22 cellular contexts compared by ENCODE assay signal in the genomic region with DNA sequence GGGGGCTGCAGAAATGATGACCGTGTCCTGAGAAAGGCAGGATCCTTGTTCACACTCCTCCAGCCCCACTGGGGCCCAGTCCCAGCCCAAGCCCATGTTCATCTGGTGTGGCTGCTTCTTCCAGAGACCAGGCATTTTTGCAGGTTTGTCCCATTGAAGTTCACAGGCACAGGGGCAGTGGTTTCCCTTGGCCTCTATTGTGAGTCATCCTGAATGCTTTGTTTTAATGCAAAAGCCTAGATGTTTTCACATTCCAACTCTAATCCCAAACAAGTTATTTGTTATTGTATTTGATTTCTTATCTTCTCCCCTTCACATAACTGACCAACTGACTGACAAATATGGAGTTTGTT.
DNase-seq lines count a peak whose midpoint lies in the region; ATAC-seq and TF ChIP-seq lines count a peak whose summit lies in the region.
"Had no signal": no experiment of that assay in that cellular context is flagged by ENCODE, and none has a peak within 500 bp of the region (broad histone marks: within the 10 kb centered on the region; RNA-seq: fewer than 3 reads in every experiment).

No MANE protein-coding gene starts in this region.

- no peak overlapping the region for H2AFZ ChIP-seq in GM23338
- no peak overlapping the region for H2AFZ ChIP-seq in OCI-LY3 (ENCODE audit: low read depth, low read length)
- H2AFZ ChIP-seq in osteoblast (ENCODE audit: low read length) = no peak overlapping the region

- POLR2A ChIA-PET in activated CD4-positive, alpha-beta T cell treated with anti-CD3 and anti-CD28 coated beads, Interleukin-2, amount 10 ng/mL, durations not matched to agents 7 days and 5 days (lab: Charles Lee) = no interaction called here

- no peak for TF ChIP-seq CTCF in GM23338 (conservative IDR thresholded peaks at IDR 0.05; ENCODE audit: low read depth in 2 of 2)
- TF ChIP-seq CTCF in OCI-LY3 (IDR thresholded peaks at IDR 0.05; ENCODE audit: low read depth, low read length) = no peak
- TF ChIP-seq CTCF in fibroblast of pulmonary artery (IDR thresholded peaks at IDR 0.05; ENCODE audit: low read length, missing control alignments) = no peak
- no peak for TF ChIP-seq CTCF in osteoblast (IDR thresholded peaks at IDR 0.05; ENCODE audit: extremely low read depth, low read depth, low read length)

- no peaks in the 10 kb centered on the region for H3F3A ChIP-seq in GM23338 (replicated peaks; ENCODE audit: low read depth)

- H3K27me3 ChIP-seq in GM23338 (ENCODE audit: insufficient read depth) = no peaks in the 10 kb centered on the region
- H3K27me3 ChIP-seq in OCI-LY3 (ENCODE audit: low read depth, low read length) = peaks cover 8% of the 10 kb centered on the region; the same call in 1 of the 2 replicates
- H3K27me3 ChIP-seq in osteoblast (ENCODE audit: insufficient read depth, low read length) = no peaks in the 10 kb centered on the region
- H3K27me3 ChIP-seq: thyroid gland had no signal

- H3K36me3 ChIP-seq in GM23338 (ENCODE audit: insufficient read depth) (0 out of 2 replicates have a peak, but pooled peaks cover 2% of the 10 kb centered on the region), OCI-LY3 (replicated peaks; ENCODE audit: low read depth, low read length) (no peaks in the 10 kb centered on the region), osteoblast (ENCODE audit: insufficient read depth, low read length) (no peaks in the 10 kb centered on the region)
- H3K36me3 ChIP-seq: thyroid gland had no signal

- peaks cover 6% of the 10 kb centered on the region for H3K9me2 ChIP-seq in GM23338 (ENCODE audit: insufficient read depth)

- H3K36me3 Mint-ChIP-seq in GM23338 (ENCODE audit: low read depth) = peaks cover 11% of the 10 kb centered on the region; the same call in 2 of the 3 replicates
- peaks cover 6% of the 10 kb centered on the region for H3K36me3 Mint-ChIP-seq in activated CD4-positive, alpha-beta T cell treated with anti-CD3 and anti-CD28 coated beads, Interleukin-2, amount 10 ng/mL, durations not matched to agents 7 days and 5 days (ENCODE audit: low read depth)

- H3K4me1 Mint-ChIP-seq in GM23338 = peaks cover 48% of the 10 kb centered on the region
- peaks cover 10% of the 10 kb centered on the region for H3K4me1 Mint-ChIP-seq in activated CD4-positive, alpha-beta T cell treated with anti-CD3 and anti-CD28 coated beads, Interleukin-2, amount 10 ng/mL, durations not matched to agents 7 days and 5 days
- H3K4me1 Mint-ChIP-seq: activated B cell treated with CpG ODN at 0.5 μM for 24 hours had no signal

- DNase-seq in GM23338 (ENCODE audit: low spot score) = peak; percentile 46
- DNase-seq in fibroblast of pulmonary artery (ENCODE audit: low read depth) = peak; percentile 32
- peak; percentile 39 for DNase-seq in osteoblast (ENCODE audit: insufficient read length, low spot score, missing footprints)
- DNase-seq in activated CD4-positive, alpha-beta T cell treated with anti-CD3 and anti-CD28 coated beads, Interleukin-2, amount 10 ng/mL, durations not matched to agents 7 days and 5 days = no peak
- DNase-seq: activated B cell treated with CpG ODN at 0.5 μM for 24 hours; activated CD4-positive, alpha-beta T cell treated with anti-CD3 and anti-CD28 coated beads, Interleukin-2, amount 50 U/mL, for 4 hours; activated naive CD8-positive, alpha-beta T cell treated with anti-CD3 and anti-CD28 coated beads, Interleukin-2, amount 10 ng/mL, durations not matched to agents 7 days and 5 days; cerebellar nuclear complex; erythroblast; Karpas-422; NCI-H1694 treated with DMSO at 0.1 percent for 48 hours; NCI-H774; OCI-M1; stimulated activated naive CD8-positive, alpha-beta T cell treated with anti-CD3 and anti-CD28 coated beads, Interleukin-15, amount 100 ng/mL, for 72 hours; T-helper 9 cell; thyroid gland had no signal

- peak; percentile 76 for ATAC-seq in GM23338
- no peak for ATAC-seq in HG02884 (IDR thresholded peaks at IDR 0.05; ENCODE audit: unreplicated experiment)
- no peak for ATAC-seq in HG03520 (IDR thresholded peaks at IDR 0.05; ENCODE audit: unreplicated experiment)
- ATAC-seq: Right ventricle myocardium inferior; stimulated activated naive CD8-positive, alpha-beta T cell treated with anti-CD3 and anti-CD28 coated beads, Interleukin-15, amount 100 ng/mL, for 72 hours had no signal

- H3K27ac Mint-ChIP-seq in GM23338 = peak overlapping the region; percentile 57; the same call in 1 of the 2 replicates
- H3K27ac Mint-ChIP-seq in activated CD4-positive, alpha-beta T cell treated with anti-CD3 and anti-CD28 coated beads, Interleukin-2, amount 10 ng/mL, durations not matched to agents 7 days and 5 days = no peak overlapping the region
- H3K27ac Mint-ChIP-seq: activated B cell treated with CpG ODN at 0.5 μM for 24 hours; activated naive CD8-positive, alpha-beta T cell treated with anti-CD3 and anti-CD28 coated beads, Interleukin-2, amount 10 ng/mL, durations not matched to agents 7 days and 5 days; activated T-helper 2 cell treated with anti-CD3 and anti-CD28 coated beads, Interferon-gamma antibody, Interleukin-2, Interleukin-4, amounts not matched to agents 10 μg/mL and 5 μg/mL and 100 μg/mL, durations not matched to agents 14 hours and 24 hours and 36 hours; stimulated activated naive CD8-positive, alpha-beta T cell treated with anti-CD3 and anti-CD28 coated beads, Interleukin-15, amount 100 ng/mL, for 72 hours had no signal

- CTCF ChIA-PET in activated CD4-positive, alpha-beta T cell treated with anti-CD3 and anti-CD28 coated beads, Interleukin-2, amount 10 ng/mL, durations not matched to agents 7 days and 5 days (lab: Charles Lee) = interaction anchor here (1.0 kb wide), 1 partner anchor 38 kb away, joined by 3 read pairs; no protein-coding TSS in a partner anchor

- peaks cover 35% of the 10 kb centered on the region for H3K4me1 ChIP-seq in GM23338 (ENCODE audit: insufficient read depth)
- H3K4me1 ChIP-seq in OCI-LY3 (ENCODE audit: low read length) = peaks cover 34% of the 10 kb centered on the region
- H3K4me1 ChIP-seq in osteoblast (ENCODE audit: insufficient read depth, low read length) = no peaks in the 10 kb centered on the region
- H3K4me1 ChIP-seq: thyroid gland had no signal

- no peak overlapping the region for H3K9ac ChIP-seq in OCI-LY3 (ENCODE audit: low read length)

- H3K27ac ChIP-seq in GM23338 (ENCODE audit: low read depth) = peak overlapping the region; percentile 10; the same call in 1 of the 2 replicates
- no peak overlapping the region for H3K27ac ChIP-seq in OCI-LY3 (ENCODE audit: low read length)
- no peak overlapping the region for H3K27ac ChIP-seq in osteoblast (ENCODE audit: low read depth, low read length)
- H3K27ac ChIP-seq: thyroid gland had no signal

- H3K9me3 Mint-ChIP-seq in GM23338 = peaks cover 10% of the 10 kb centered on the region
- peaks cover 9% of the 10 kb centered on the region for H3K9me3 Mint-ChIP-seq in activated CD4-positive, alpha-beta T cell treated with anti-CD3 and anti-CD28 coated beads, Interleukin-2, amount 10 ng/mL, durations not matched to agents 7 days and 5 days

- H3K4me2 ChIP-seq in GM23338 (no peak overlapping the region; the same call in 1 of the 2 replicates), OCI-LY3 (ENCODE audit: low read length) (peak overlapping the region; percentile 36), osteoblast (ENCODE audit: insufficient read depth, low read length) (no peak overlapping the region)

- H4K20me1 ChIP-seq in GM23338 (replicated peaks; ENCODE audit: insufficient read depth) (no peaks in the 10 kb centered on the region), OCI-LY3 (ENCODE audit: insufficient read depth, low read length) (no peaks in the 10 kb centered on the region), osteoblast (ENCODE audit: insufficient read depth, low read length) (no peaks in the 10 kb centered on the region)

- peaks cover 5% of the 10 kb centered on the region for H3K27me3 Mint-ChIP-seq in GM23338 (ENCODE audit: insufficient read depth, low read depth, poor library complexity)
- H3K27me3 Mint-ChIP-seq in activated CD4-positive, alpha-beta T cell treated with anti-CD3 and anti-CD28 coated beads, Interleukin-2, amount 10 ng/mL, durations not matched to agents 7 days and 5 days = no peaks in the 10 kb centered on the region

- no peak overlapping the region for H3K4me3 Mint-ChIP-seq in GM23338
- H3K4me3 Mint-ChIP-seq in activated CD4-positive, alpha-beta T cell treated with anti-CD3 and anti-CD28 coated beads, Interleukin-2, amount 10 ng/mL, durations not matched to agents 7 days and 5 days = no peak overlapping the region
- H3K4me3 Mint-ChIP-seq: activated B cell treated with CpG ODN at 0.5 μM for 24 hours; activated naive CD8-positive, alpha-beta T cell treated with anti-CD3 and anti-CD28 coated beads, Interleukin-2, amount 10 ng/mL, durations not matched to agents 7 days and 5 days; CD14-positive monocyte; stimulated activated naive CD8-positive, alpha-beta T cell treated with anti-CD3 and anti-CD28 coated beads, Interleukin-15, amount 100 ng/mL, for 72 hours had no signal

- no peaks in the 10 kb centered on the region for H3K79me2 ChIP-seq in GM23338 (replicated peaks; ENCODE audit: insufficient read depth)
- no peaks in the 10 kb centered on the region for H3K79me2 ChIP-seq in OCI-LY3 (ENCODE audit: low read length)
- H3K79me2 ChIP-seq in osteoblast (ENCODE audit: insufficient read depth, low read length) = no peaks in the 10 kb centered on the region

- H3K4me3 ChIP-seq in GM23338 = no peak overlapping the region
- no peak overlapping the region for H3K4me3 ChIP-seq in OCI-LY3 (ENCODE audit: low read length)
- no peak overlapping the region for H3K4me3 ChIP-seq in fibroblast of pulmonary artery (replicated peaks; ENCODE audit: low read depth, low read length)
- no peak overlapping the region for H3K4me3 ChIP-seq in osteoblast (ENCODE audit: insufficient read depth, low read length)
- H3K4me3 ChIP-seq: thyroid gland had no signal

- H3K9me3 ChIP-seq in OCI-LY3 (ENCODE audit: insufficient read depth, low read length) = peaks cover 1% of the 10 kb centered on the region; the same call in 1 of the 2 replicates
- H3K9me3 ChIP-seq in osteoblast (ENCODE audit: low read depth, low read length) = no peaks in the 10 kb centered on the region
- H3K9me3 ChIP-seq: thyroid gland had no signal
